In genomic region chr1:224497714-224498573, GRCh38 we compare ENCODE assay signal across 9 cellular contexts.
DNase-seq lines count a peak whose midpoint lies in the region; ATAC-seq and TF ChIP-seq lines count a peak whose summit lies in the region.
"Had no signal": no experiment of that assay in that cellular context is flagged by ENCODE, and none has a peak within 500 bp of the region (broad histone marks: within the 10 kb centered on the region; RNA-seq: fewer than 3 reads in every experiment).

No MANE protein-coding gene starts in this region.

- no CpG with 5 or more reads among the region's 3 CpGs for WGBS in trophoblast cell (ENCODE audit: extremely low coverage, insufficient coverage, insufficient read length)

- H3K27ac ChIP-seq in trophoblast cell (ENCODE audit: low read depth, low read length), result peak overlapping the region; percentile 52
- H3K27ac ChIP-seq: neutrophil had no signal

- H2BK120ac ChIP-seq in trophoblast cell (ENCODE audit: insufficient read depth, low read length, poor library complexity), result peak overlapping the region; percentile 0

- no peak overlapping the region for H2BK5ac ChIP-seq in trophoblast cell (ENCODE audit: low read depth, low read length, poor library complexity)

- peaks cover 5 to 9% of the 10 kb centered on the region in 2 experiments for H3K4me1 ChIP-seq in trophoblast cell (ENCODE audit: control insufficient read depth in 1 of 2, insufficient read depth in 2 of 2, low read length in 2 of 2)

- peaks cover 32% of the 10 kb centered on the region for H3K4me1 Mint-ChIP-seq in activated T-cell treated with anti-CD3 and anti-CD28 coated beads, Interleukin-2, amount 50 U/mL, for 4 hours (ENCODE audit: low read depth)

- no peaks in the 10 kb centered on the region for H3K9me3 Mint-ChIP-seq in activated T-cell treated with anti-CD3 and anti-CD28 coated beads, Interleukin-2, amount 50 U/mL, for 4 hours

- H3K4me2 ChIP-seq in trophoblast cell (ENCODE audit: low read length), result peak overlapping the region; percentile 41

- DNase-seq in NCI-H82 (lab: John Stamatoyannopoulos, UW), result peak; percentile 77
- peak; percentile 44 for DNase-seq in activated T-cell treated with anti-CD3 and anti-CD28 coated beads, Interleukin-2, amount 50 U/mL, for 4 hours
- DNase-seq in fibroblast of villous mesenchyme (ENCODE audit: low read depth), result peak; percentile 71
- DNase-seq in trophoblast cell, result peak; percentile 84 to 85
- peak; percentile 56 for DNase-seq in ureter (ENCODE audit: low spot score)
- no peak for DNase-seq in HUDEP-2 (lab: John Stamatoyannopoulos, UW; ENCODE audit: unreplicated experiment in 76 of 76)

- H4K91ac ChIP-seq in trophoblast cell (ENCODE audit: low read depth, low read length), result peak overlapping the region; percentile 28

- TF ChIP-seq POLR2A in GM18526 (IDR thresholded peaks at IDR 0.05; ENCODE audit: extremely low read depth, insufficient read length), result peak; percentile 35

- no peaks in the 10 kb centered on the region for H3K79me2 ChIP-seq in trophoblast cell (ENCODE audit: control insufficient read depth, insufficient read depth, low read length, poor library complexity)

- no peak overlapping the region for H3K23ac ChIP-seq in trophoblast cell (ENCODE audit: low read length)

- no peaks in the 10 kb centered on the region for H3K36me3 Mint-ChIP-seq in activated T-cell treated with anti-CD3 and anti-CD28 coated beads, Interleukin-2, amount 50 U/mL, for 4 hours (ENCODE audit: insufficient read depth)

- peaks cover 2% of the 10 kb centered on the region for H3K79me1 ChIP-seq in trophoblast cell (ENCODE audit: low read length)

- no peaks in the 10 kb centered on the region for H3K36me3 ChIP-seq in trophoblast cell (ENCODE audit: control insufficient read depth in 1 of 2, insufficient read depth in 2 of 2, low read length in 2 of 2)
- H3K36me3 ChIP-seq: neutrophil had no signal

- no peak overlapping the region for H2AK5ac ChIP-seq in trophoblast cell (ENCODE audit: low read length)

- H2BK12ac ChIP-seq in trophoblast cell (ENCODE audit: low read length), result no peak overlapping the region

- no peak overlapping the region for H3K14ac ChIP-seq in trophoblast cell (ENCODE audit: low read length)

- ATAC-seq in HG02840 (IDR thresholded peaks at IDR 0.05; ENCODE audit: low FRiP score, unreplicated experiment), result peak; percentile 97
- peak; percentile 95 to 97 for ATAC-seq in activated T-cell treated with anti-CD3 and anti-CD28 coated beads, Interleukin-2, amount 50 U/mL, for 4 hours

- H2AFZ ChIP-seq in trophoblast cell (ENCODE audit: insufficient read depth, low read length, poor library complexity), result no peak overlapping the region

- TF ChIP-seq CTCF in fibroblast of villous mesenchyme (IDR thresholded peaks at IDR 0.05; ENCODE audit: insufficient read depth, low read depth, low read length), result no peak

- H3K4me3 ChIP-seq in fibroblast of villous mesenchyme (ENCODE audit: low read depth, low read length) (no peak overlapping the region), trophoblast cell (ENCODE audit: low read depth, low read length) (no peak overlapping the region)

- no peak overlapping the region for H4K12ac ChIP-seq in trophoblast cell (ENCODE audit: low read depth, low read length)

- H4K8ac ChIP-seq in trophoblast cell (ENCODE audit: low read depth, low read length), result peak overlapping the region; percentile 57

- H3K4me3 Mint-ChIP-seq in activated T-cell treated with anti-CD3 and anti-CD28 coated beads, Interleukin-2, amount 50 U/mL, for 4 hours, result peak overlapping the region; percentile 54

- H3K27me3 Mint-ChIP-seq in activated T-cell treated with anti-CD3 and anti-CD28 coated beads, Interleukin-2, amount 50 U/mL, for 4 hours (ENCODE audit: low read depth), result no peaks in the 10 kb centered on the region

- no peaks in the 10 kb centered on the region for H3K27me3 ChIP-seq in trophoblast cell (ENCODE audit: insufficient read depth, low read length)

- no peak overlapping the region for H3K18ac ChIP-seq in trophoblast cell (ENCODE audit: low read length)

- no peak overlapping the region for H3K9ac ChIP-seq in trophoblast cell (ENCODE audit: low read length)

- H3K4ac ChIP-seq in trophoblast cell (ENCODE audit: low read depth, low read length), result no peak overlapping the region

- H3K9me3 ChIP-seq in trophoblast cell (ENCODE audit: insufficient read depth, low read depth, low read length), result no peaks in the 10 kb centered on the region
- H3K9me3 ChIP-seq: neutrophil had no signal

Comparison
In these comparisons a context has a peak if more than half of its experiments do, and no peak if none do; other contexts are left out.
1. DNase-seq: peak in NCI-H82 (single experiment), activated T-cell treated with anti-CD3 and anti-CD28 coated beads, Interleukin-2, amount 50 U/mL, for 4 hours (single experiment), fibroblast of villous mesenchyme (single experiment), trophoblast cell (2 of 2) and ureter (single experiment); none in HUDEP-2 (0 of 76).